15 cellular contexts compared by ENCODE assay signal in genomic region chr5:116908537-116908936, GRCh38.
DNase-seq lines count a peak whose midpoint lies in the region; ATAC-seq, FAIRE-seq and TF ChIP-seq lines count a peak whose summit lies in the region.
"Had no signal": no experiment of that assay in that cellular context is flagged by ENCODE, and none has a peak within 500 bp of the region (broad histone marks: within the 10 kb centered on the region; RNA-seq: fewer than 3 reads in every experiment).

No MANE protein-coding gene starts in this region.

- no peak for DNase-seq in GM12891 (ENCODE audit: insufficient read length, low spot score)
- no peak for DNase-seq in NCI-H510A (lab: John Stamatoyannopoulos, UW)
- DNase-seq in left lobe of liver (ENCODE audit: low spot score), result no peak
- no peak for DNase-seq in H9
- no peak for DNase-seq in CD4-positive, alpha-beta T cell
- DNase-seq: activated T-cell treated with anti-CD3 and anti-CD28 coated beads, Interleukin-2, amount 50 U/mL, for 4 hours; CD4-positive, alpha-beta memory T cell; cerebellar nuclear complex; GM23248; Kasumi-1; NCI-H1930 had no signal

- no peaks in the 10 kb centered on the region for H3K9me3 ChIP-seq in H9 (ENCODE audit: control insufficient read depth, low read depth, low read length)
- no peaks in the 10 kb centered on the region for H3K9me3 ChIP-seq in CD4-positive, alpha-beta T cell (ENCODE audit: control insufficient read depth, low read length)
- H3K9me3 ChIP-seq: suprapubic skin had no signal

- no peak overlapping the region for H3K23ac ChIP-seq in H9 (ENCODE audit: insufficient read length, low read depth, low read length)

- CTCF ChIA-PET in CD4-positive, alpha-beta T cell (lab: Charles Lee), result no interaction called here

- no peak overlapping the region for H3K4ac ChIP-seq in H9 (ENCODE audit: low read depth, low read length)

- no peak overlapping the region for H4K91ac ChIP-seq in H9 (ENCODE audit: insufficient read length, low read depth, low read length)

- H3T11ph ChIP-seq in H9 (ENCODE audit: low read length), result no peak overlapping the region

- no peak overlapping the region for H4K5ac ChIP-seq in H9 (ENCODE audit: insufficient read length, low read depth, low read length)

- H4K20me1 ChIP-seq in H9 (ENCODE audit: control insufficient read depth, insufficient read depth, insufficient read length), result no peaks in the 10 kb centered on the region

- no peak overlapping the region for H2BK120ac ChIP-seq in H9 (ENCODE audit: low read depth, low read length, poor library complexity, severe bottlenecking)

- H3K56ac ChIP-seq in H9 (ENCODE audit: insufficient read length, low read depth, low read length), result no peak overlapping the region

- no peak overlapping the region for H4K8ac ChIP-seq in H9 (replicated peaks; ENCODE audit: insufficient read length, low read depth, low read length)

- no CpG with 5 or more reads among the region's 1 CpG for WGBS in H9 (ENCODE audit: extremely low coverage, insufficient read length, low lambda C conversion rate)

- no peak for FAIRE-seq in GM12891 (lab: Jason Lieb, UNC)

- no peak overlapping the region for H3K18ac ChIP-seq in H9 (ENCODE audit: insufficient read length, low read depth, low read length)

- H3K4me2 ChIP-seq in H9 (ENCODE audit: insufficient read depth, insufficient read length, low read length), result no peak overlapping the region

- H3K9ac ChIP-seq in H9 (ENCODE audit: extremely low read depth, insufficient read length, low read length), result no peak overlapping the region
- H3K9ac ChIP-seq: GM23248 had no signal

- no peaks in the 10 kb centered on the region for H3K79me1 ChIP-seq in H9 (ENCODE audit: insufficient read depth, low read depth, low read length, poor library complexity, severe bottlenecking)

- H3K79me2 ChIP-seq in H9 (ENCODE audit: insufficient read depth, low read length), result no peaks in the 10 kb centered on the region

- no peak overlapping the region for H3K4me3 Mint-ChIP-seq in H9
- H3K4me3 Mint-ChIP-seq in CD4-positive, alpha-beta T cell, result no peak overlapping the region
- H3K4me3 Mint-ChIP-seq: activated T-cell treated with anti-CD3 and anti-CD28 coated beads, Interleukin-2, amount 50 U/mL, for 4 hours; CD4-positive, alpha-beta memory T cell had no signal

- POLR2A ChIA-PET in CD4-positive, alpha-beta T cell (lab: Charles Lee), result no interaction called here

- H3K27ac ChIP-seq in H9 (ENCODE audit: insufficient read length, low read depth, low read length), result no peak overlapping the region
- H3K27ac ChIP-seq in CD4-positive, alpha-beta T cell (ENCODE audit: low read depth, low read length), result no peak overlapping the region
- H3K27ac ChIP-seq: GM23248, suprapubic skin had no signal

- no peak overlapping the region for H2BK5ac ChIP-seq in H9 (ENCODE audit: insufficient read length, low read length)

- no peak overlapping the region; a peak in 1 of 7 replicates for H3K27ac Mint-ChIP-seq in H9
- H3K27ac Mint-ChIP-seq in CD4-positive, alpha-beta T cell, result no peak overlapping the region
- H3K27ac Mint-ChIP-seq: CD4-positive, alpha-beta memory T cell had no signal

- H3K4me1 Mint-ChIP-seq in H9, result no peaks in the 10 kb centered on the region; a peak in 1 of 4 replicates
- no peaks in the 10 kb centered on the region for H3K4me1 Mint-ChIP-seq in CD4-positive, alpha-beta T cell (ENCODE audit: low read depth)
- H3K4me1 Mint-ChIP-seq: CD4-positive, alpha-beta memory T cell had no signal

- H3K4me1 ChIP-seq in H9 (ENCODE audit: insufficient read depth, low read length), result no peaks in the 10 kb centered on the region
- H3K4me1 ChIP-seq: suprapubic skin had no signal

- ATAC-seq in GM19463 (IDR thresholded peaks at IDR 0.05; ENCODE audit: unreplicated experiment) (peak; percentile 61), HG02642 (IDR thresholded peaks at IDR 0.05; ENCODE audit: poor library complexity, unreplicated experiment) (peak; percentile 75), HG03439 (IDR thresholded peaks at IDR 0.05; ENCODE audit: unreplicated experiment) (peak; percentile 69), left lobe of liver (no peak)
- ATAC-seq in CD4-positive, alpha-beta T cell (ENCODE audit: poor library complexity), result no peak
- ATAC-seq: activated T-cell treated with anti-CD3 and anti-CD28 coated beads, Interleukin-2, amount 50 U/mL, for 4 hours had no signal

- H3K36me3 Mint-ChIP-seq in H9 (ENCODE audit: insufficient read depth in 1 of 3, low read depth in 3 of 3), result no peaks in the 10 kb centered on the region
- no peaks in the 10 kb centered on the region for H3K36me3 Mint-ChIP-seq in CD4-positive, alpha-beta T cell (ENCODE audit: low read depth)
- H3K36me3 Mint-ChIP-seq: CD4-positive, alpha-beta memory T cell had no signal

- H2BK12ac ChIP-seq in H9 (ENCODE audit: insufficient read length, low read depth, low read length), result no peak overlapping the region

- H3K23me2 ChIP-seq in H9 (ENCODE audit: insufficient read length, low read depth, low read length, poor library complexity, severe bottlenecking), result no peaks in the 10 kb centered on the region

- no peak overlapping the region for H2BK15ac ChIP-seq in H9 (ENCODE audit: low read depth, low read length)

- TF ChIP-seq POLR2A in GM12891 (IDR thresholded peaks at IDR 0.05; ENCODE audit: low read depth, low read length), result no peak

- no peaks in the 10 kb centered on the region for H3K27me3 ChIP-seq in H9 (ENCODE audit: insufficient read depth, low read length)
- no peaks in the 10 kb centered on the region for H3K27me3 ChIP-seq in CD4-positive, alpha-beta T cell (ENCODE audit: control insufficient read depth, insufficient read depth, low read length)
- H3K27me3 ChIP-seq: suprapubic skin had no signal

- no peaks in the 10 kb centered on the region for H3K27me3 Mint-ChIP-seq in H9 (ENCODE audit: low read depth)
- H3K27me3 Mint-ChIP-seq in CD4-positive, alpha-beta T cell, result no peaks in the 10 kb centered on the region
- H3K27me3 Mint-ChIP-seq: CD4-positive, alpha-beta memory T cell had no signal

- H2BK20ac ChIP-seq in H9 (ENCODE audit: low read depth, low read length, poor library complexity, severe bottlenecking), result no peak overlapping the region

- intact Hi-C loops in CD4-positive, alpha-beta T cell (cut with DNase I, micrococcal nuclease), result no loop called here

- no peak overlapping the region for H2AFZ ChIP-seq in H9 (ENCODE audit: low read length)
- H2AFZ ChIP-seq: GM23248 had no signal

- TF ChIP-seq CTCF in H9 (conservative IDR thresholded peaks at IDR 0.05), result no peak
- TF ChIP-seq CTCF in CD4-positive, alpha-beta T cell (IDR thresholded peaks at IDR 0.05), result no peak

- H2AK5ac ChIP-seq in H9 (ENCODE audit: insufficient read length, low read length), result no peak overlapping the region

- no peaks in the 10 kb centered on the region for H3K9me3 Mint-ChIP-seq in H9
- H3K9me3 Mint-ChIP-seq in CD4-positive, alpha-beta T cell, result no peaks in the 10 kb centered on the region
- H3K9me3 Mint-ChIP-seq: activated T-cell treated with anti-CD3 and anti-CD28 coated beads, Interleukin-2, amount 50 U/mL, for 4 hours had no signal

- no peak overlapping the region for H3K14ac ChIP-seq in H9 (ENCODE audit: insufficient read depth, low read length)

TF ChIP-seq in GM12891, 5 proteins besides CTCF, POLR2A, EP300 and RAD21:
- TF ChIP-seq POU2F2 (IDR thresholded peaks at IDR 0.05; ENCODE audit: low read depth, low read length) (no peak), SPI1 (IDR thresholded peaks at IDR 0.05; ENCODE audit: low read depth, low read length) (peak; percentile 73)

Comparison
In these comparisons a context has a peak if more than half of its experiments do, and no peak if none do; other contexts are left out.
1. ATAC-seq: peak in GM19463 (single experiment), HG02642 (single experiment) and HG03439 (single experiment); none in left lobe of liver (single experiment) and CD4-positive, alpha-beta T cell (single experiment).